In the genomic region with DNA sequence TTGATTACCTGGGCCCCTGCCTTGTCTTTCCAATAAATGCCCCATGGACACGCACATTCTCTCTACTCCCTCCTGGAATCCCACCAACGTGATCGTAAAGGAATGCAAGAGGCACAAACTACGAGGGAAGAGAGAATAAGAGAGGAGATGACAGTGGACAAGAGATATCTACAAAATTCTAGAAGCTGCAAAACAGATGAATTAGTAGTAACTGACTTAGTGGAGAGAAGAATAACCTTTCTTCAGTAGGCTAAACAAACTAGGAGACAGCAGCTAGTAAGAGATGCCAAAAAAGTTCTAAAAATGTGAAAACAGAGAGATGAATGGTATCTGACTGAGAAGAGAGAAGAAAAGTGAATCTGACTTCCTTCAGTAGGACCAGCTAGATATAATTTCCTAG, we compare ENCODE assay signal across 37 cellular contexts. TPM values are rescaled to one million over a fixed set of nuclear protein-coding genes. Genes with fewer than 3 reads are reported as not detected.
"Had no signal": no experiment of that assay in that cellular context is flagged by ENCODE, and none has a peak within 500 bp of the region (broad histone marks: within the 10 kb centered on the region; RNA-seq: fewer than 3 reads in every experiment).

No MANE protein-coding gene starts in this region.

- DNase-seq: Karpas-422, Kasumi-1, MG63, MM.1S, MV-4-11, NCI-H1048, NCI-H1092, NCI-H1092 treated with DMSO at 0.1 percent for 48 hours, NCI-H1105, NCI-H1105 treated with DMSO at 0.1 percent for 48 hours, NCI-H1417, NCI-H1417 treated with DMSO at 0.1 percent for 48 hours, NCI-H1436, NCI-H1436 treated with DMSO at 0.1 percent for 48 hours, NCI-H146, NCI-H1694, NCI-H1694 treated with DMSO at 0.1 percent for 48 hours, NCI-H187, NCI-H187 treated with DMSO at 0.1 percent for 48 hours, NCI-H1930, NCI-H2029, NCI-H2029 treated with DMSO at 0.1 percent for 48 hours, NCI-H2081, NCI-H2081 treated with DMSO at 0.1 percent for 48 hours, NCI-H2107, NCI-H2171, NCI-H2171 treated with DMSO at 0.1 percent for 48 hours, NCI-H2227 treated with DMSO at 0.1 percent for 48 hours, NCI-H226, NCI-H345, NCI-H446, NCI-H446 treated with DMSO at 0.1 percent for 48 hours, NCI-H510A, NCI-H510A treated with DMSO at 0.1 percent for 48 hours had no signal

- H3K27me3 ChIP-seq: MG63 had no signal

- H3K4me3 ChIP-seq: MG63 had no signal

- H3K9me3 ChIP-seq: MG63 had no signal

- H3K36me3 ChIP-seq: MG63 had no signal

RNA-seq across cellular contexts. Expression of gene MYCN, which starts 43.5 kb away (rescaled TPM):
- total RNA-seq: LHCN-M2, M059J, MCF 10A had no signal
